Comparison of ENCODE assay signal across 21 cellular contexts in the genomic region with DNA sequence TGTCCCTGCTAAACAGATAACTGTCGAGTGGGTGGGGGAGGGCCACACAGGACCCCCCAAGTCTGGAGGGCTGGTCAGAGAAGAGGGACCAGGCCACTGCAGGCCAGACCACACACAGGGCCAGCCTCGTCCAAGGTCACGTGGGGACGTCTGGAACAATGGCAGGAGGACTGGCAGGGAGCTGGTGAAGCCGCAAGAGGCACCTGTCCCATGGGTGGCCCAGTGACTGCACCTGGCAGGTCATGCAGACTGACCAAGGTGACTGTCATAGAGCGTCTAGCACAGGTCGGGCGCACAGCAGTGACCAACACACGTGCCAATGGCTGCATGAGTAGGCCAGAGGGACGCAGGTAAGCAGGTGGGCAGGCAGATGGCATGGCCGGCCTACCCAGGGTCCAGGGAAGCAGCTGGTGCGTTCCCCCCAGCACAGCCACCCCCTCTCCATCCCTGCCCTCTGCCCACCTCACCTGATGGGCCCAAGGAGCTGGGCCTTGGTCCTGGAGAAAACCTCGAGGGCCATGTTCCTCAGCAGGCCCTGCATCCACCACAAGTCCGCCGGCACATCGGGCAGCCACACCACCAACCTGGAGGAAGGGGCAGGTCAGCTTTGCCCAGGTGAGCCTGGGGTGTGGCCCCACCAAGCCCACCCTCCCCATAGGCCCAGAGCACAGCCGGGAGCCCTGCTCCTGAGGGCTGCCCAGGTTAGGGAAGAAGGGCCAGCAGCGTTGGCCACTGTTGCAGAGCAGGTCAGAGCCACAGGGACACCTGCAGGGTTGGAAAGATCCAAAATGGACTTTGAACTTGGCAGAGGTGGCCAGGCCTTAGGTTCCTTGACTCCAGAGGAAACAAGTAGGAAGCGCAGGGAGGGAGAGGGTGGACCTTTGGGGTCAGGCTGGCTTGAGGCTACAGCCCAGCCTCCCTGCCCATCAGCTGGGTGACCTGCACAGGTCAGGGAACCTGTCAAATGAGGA. TPM values are rescaled to one million over a fixed set of nuclear protein-coding genes. Genes with fewer than 3 reads are reported as not detected.
"Had no signal": no experiment of that assay in that cellular context is flagged by ENCODE, and none has a peak within 500 bp of the region (broad histone marks: within the 10 kb centered on the region; RNA-seq: fewer than 3 reads in every experiment).

No MANE protein-coding gene starts in this region.

- H3K9me3 ChIP-seq: mucosa of descending colon, prostate gland, stomach, thoracic aorta had no signal

- H3K27me3 ChIP-seq: brain microvascular endothelial cell had no signal

- ATAC-seq: effector memory CD8-positive, alpha-beta T cell; left colon; mucosa of descending colon; naive thymus-derived CD8-positive, alpha-beta T cell; right cardiac atrium had no signal

- H3K36me3 ChIP-seq: brain microvascular endothelial cell, prostate gland, stomach, thoracic aorta had no signal

- H3K4me3 ChIP-seq: mucosa of descending colon, prostate gland, SK-N-MC, stomach, thoracic aorta had no signal

- H3K4me1 ChIP-seq: prostate gland, stomach had no signal

- DNase-seq: activated CD4-positive, alpha-beta T cell treated with anti-CD3 and anti-CD28 coated beads for 1 hour; activated CD4-positive, alpha-beta T cell treated with anti-CD3 and anti-CD28 coated beads, Interleukin-2, amount 50 U/mL, for 4 hours; activated naive CD8-positive, alpha-beta T cell treated with anti-CD3 and anti-CD28 coated beads for 36 hours; amygdala; brain microvascular endothelial cell; dermis blood vessel endothelial cell; effector memory CD8-positive, alpha-beta T cell; foreskin melanocyte; left colon; naive thymus-derived CD8-positive, alpha-beta T cell; nucleus accumbens; right cardiac atrium; stimulated activated CD4-positive, alpha-beta T cell treated with anti-CD3 and anti-CD28 coated beads, Interleukin-1b, Interleukin-23, amount 100 ng/mL, for 48 hours; stomach had no signal

- H3K27ac ChIP-seq: brain microvascular endothelial cell, epithelial cell of prostate, prostate gland, SK-N-MC, stomach, thoracic aorta had no signal

RNA-seq across cellular contexts. Expression of gene PNPLA5, which starts 10.4 kb away (rescaled TPM):
- total RNA-seq: activated naive CD8-positive, alpha-beta T cell treated with anti-CD3 and anti-CD28 coated beads for 36 hours; dermis blood vessel endothelial cell; left colon; mucosa of descending colon; naive thymus-derived CD8-positive, alpha-beta T cell; prostate gland; right cardiac atrium; stomach; thoracic aorta; ureter had no signal
- polyA plus RNA-seq: fibroblast of lung; naive thymus-derived CD8-positive, alpha-beta T cell; right cardiac atrium; stomach had no signal

RNA-seq across cellular contexts. Expression of gene SULT4A1, which starts 19.1 kb away (rescaled TPM):
- total RNA-seq: dermis blood vessel endothelial cell; naive thymus-derived CD8-positive, alpha-beta T cell; thoracic aorta had no signal
- polyA plus RNA-seq: naive thymus-derived CD8-positive, alpha-beta T cell had no signal

RNA-seq across cellular contexts. Expression of gene PNPLA3, which starts 42.2 kb away (rescaled TPM):
- total RNA-seq: thoracic aorta had no signal
- polyA plus RNA-seq: naive thymus-derived CD8-positive, alpha-beta T cell had no signal
